1 cellular context compared by ENCODE assay signal in the genomic region with DNA sequence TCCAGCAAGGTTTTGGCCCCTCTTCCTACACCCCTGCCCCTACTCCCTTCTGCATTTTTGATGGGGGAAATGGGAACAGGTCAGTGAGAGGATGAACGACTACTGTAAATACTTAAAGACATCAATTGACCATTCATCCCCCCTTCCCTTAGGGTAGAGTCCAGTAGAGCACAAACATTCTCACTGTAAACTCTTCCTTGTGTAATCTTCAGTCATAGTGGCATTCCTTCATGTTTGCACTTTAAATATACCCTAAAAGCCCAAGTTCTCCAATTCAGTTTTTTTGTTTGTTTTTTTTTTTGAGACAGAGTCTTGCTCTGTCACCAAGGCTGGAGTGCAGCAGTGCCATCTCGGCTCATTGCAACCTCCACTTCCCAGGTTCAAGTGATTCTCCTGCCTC.
TF ChIP-seq lines count a peak whose summit lies in the region.

No MANE protein-coding gene starts in this region.

TF ChIP-seq in HepG2, 621 proteins besides CTCF, POLR2A, EP300 and RAD21 (continued from another document):
- TF ChIP-seq, protein P1, sequence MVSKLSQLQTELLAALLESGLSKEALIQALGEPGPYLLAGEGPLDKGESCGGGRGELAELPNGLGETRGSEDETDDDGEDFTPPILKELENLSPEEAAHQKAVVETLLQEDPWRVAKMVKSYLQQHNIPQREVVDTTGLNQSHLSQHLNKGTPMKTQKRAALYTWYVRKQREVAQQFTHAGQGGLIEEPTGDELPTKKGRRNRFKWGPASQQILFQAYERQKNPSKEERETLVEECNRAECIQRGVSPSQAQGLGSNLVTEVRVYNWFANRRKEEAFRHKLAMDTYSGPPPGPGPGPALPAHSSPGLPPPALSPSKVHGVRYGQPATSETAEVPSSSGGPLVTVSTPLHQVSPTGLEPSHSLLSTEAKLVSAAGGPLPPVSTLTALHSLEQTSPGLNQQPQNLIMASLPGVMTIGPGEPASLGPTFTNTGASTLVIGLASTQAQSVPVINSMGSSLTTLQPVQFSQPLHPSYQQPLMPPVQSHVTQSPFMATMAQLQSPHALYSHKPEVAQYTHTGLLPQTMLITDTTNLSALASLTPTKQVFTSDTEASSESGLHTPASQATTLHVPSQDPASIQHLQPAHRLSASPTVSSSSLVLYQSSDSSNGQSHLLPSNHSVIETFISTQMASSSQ (IDR thresholded peaks at IDR 0.05; ENCODE audit: low read depth): no peak
- TF ChIP-seq, protein P1 (CRISPR knock-in tag; IDR thresholded peaks at IDR 0.05; ENCODE audit: borderline replicate concordance): no peak
- 0 out of 2 replicates have a peak, but pooled peaks have one; percentile 17 for TF ChIP-seq NCOA2 (CRISPR knock-in tag; IDR thresholded peaks at IDR 0.05)
- no peak for TF ChIP-seq MTF2 (CRISPR knock-in tag; IDR thresholded peaks at IDR 0.05; ENCODE audit: borderline replicate concordance)
- no peak for TF ChIP-seq ZBTB42 (CRISPR knock-in tag; IDR thresholded peaks at IDR 0.05)
